14 cellular contexts compared by ENCODE assay signal in the genomic region with DNA sequence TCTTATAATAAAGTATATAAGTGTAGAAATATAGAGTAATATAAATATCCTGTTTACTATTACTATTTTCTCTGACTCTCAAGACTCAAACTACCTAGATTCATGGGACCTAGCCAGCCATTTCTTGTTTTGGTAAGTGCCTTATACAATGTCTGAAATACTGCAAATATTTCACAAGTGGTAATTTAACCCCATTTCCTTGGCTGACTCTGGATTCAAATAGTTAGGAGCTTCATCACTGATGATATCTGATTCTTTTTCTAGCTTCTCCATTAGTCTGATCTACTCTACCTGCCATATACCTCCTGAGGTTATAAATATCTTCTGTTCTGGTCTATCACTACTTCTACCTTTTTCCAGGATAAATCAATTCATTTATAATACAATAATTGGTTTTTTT.
"Had no signal": no experiment of that assay in that cellular context is flagged by ENCODE, and none has a peak within 500 bp of the region (broad histone marks: within the 10 kb centered on the region; RNA-seq: fewer than 3 reads in every experiment).

No MANE protein-coding gene starts in this region.

- DNase-seq: activated CD4-positive, alpha-beta T cell treated with anti-CD3 and anti-CD28 coated beads, Interleukin-2, amount 50 U/mL, for 48 hours; activated CD4-positive, CD25-positive, alpha-beta regulatory T cell treated with anti-CD3 and anti-CD28 coated beads, Interleukin-2, amount 50 U/mL, for 72 hours; activated naive CD4-positive, alpha-beta T cell treated with anti-CD3 and anti-CD28 coated beads for 36 hours; effector memory CD8-positive, alpha-beta T cell; kidney; left ventricle myocardium inferior; mesenchymal stem cell; natural killer cell; nucleus accumbens; retina; stimulated activated CD4-positive, alpha-beta T cell treated with anti-CD3 and anti-CD28 coated beads, Interleukin-2, amount 100 ng/mL, for 48 hours; T-cell; T1000 had no signal

- H2AFZ ChIP-seq: hepatocyte had no signal

- H3K4me2 ChIP-seq: hepatocyte had no signal

- FAIRE-seq: kidney had no signal

- H3K27ac ChIP-seq: hepatocyte, left ventricle myocardium inferior had no signal

- H3K27me3 ChIP-seq: hepatocyte had no signal

- H3K4me3 ChIP-seq: hepatocyte, left ventricle myocardium inferior had no signal

- H3K36me3 ChIP-seq: left ventricle myocardium inferior had no signal

- H3K9me3 ChIP-seq: left ventricle myocardium inferior had no signal
